Comparison of ENCODE assay signal across 32 cellular contexts in genomic region chr1:92721886-92722285, GRCh38.
"Had no signal": no experiment of that assay in that cellular context is flagged by ENCODE, and none has a peak within 500 bp of the region (broad histone marks: within the 10 kb centered on the region; RNA-seq: fewer than 3 reads in every experiment).

No MANE protein-coding gene starts in this region.

- ATAC-seq: naive thymus-derived CD8-positive, alpha-beta T cell; natural killer cell treated with Interleukin-12 subunit alpha and Interleukin-12 subunit beta and Interleukin-15 and Interleukin-18, amount 100 ng/mL, for 72 hours; psoas muscle; right cardiac atrium; sciatic nerve; stimulated activated memory B cell treated with anti-CD40 and anti-IgM and Interleukin-4, amounts not matched to agents 10 μg/mL and 1 μg/mL and 100 μg/mL, for 72 hours; stimulated activated naive CD8-positive, alpha-beta T cell treated with anti-CD3 and anti-CD28 coated beads, Interleukin-15, amount 100 ng/mL, for 72 hours; stimulated activated naive CD8-positive, alpha-beta T cell treated with anti-CD3 and anti-CD28 coated beads, Interleukin-15, Interleukin-2, amounts not matched to agents 100 U/mL and 50 U/mL, for 24 hours; upper lobe of right lung had no signal

- H3K27ac Mint-ChIP-seq: naive thymus-derived CD8-positive, alpha-beta T cell; natural killer cell treated with Interleukin-12 subunit alpha and Interleukin-12 subunit beta and Interleukin-15 and Interleukin-18, amount 100 ng/mL, for 72 hours; nephron progenitor cell; progenitor cell of endocrine pancreas; stimulated activated memory B cell treated with anti-CD40 and anti-IgM and Interleukin-4, amounts not matched to agents 10 μg/mL and 1 μg/mL and 100 μg/mL, for 72 hours; stimulated activated naive CD8-positive, alpha-beta T cell treated with anti-CD3 and anti-CD28 coated beads, Interleukin-15, amount 100 ng/mL, for 72 hours; type B pancreatic cell had no signal

- H3K27me3 Mint-ChIP-seq: progenitor cell of endocrine pancreas; stimulated activated memory B cell treated with anti-CD40 and anti-IgM and Interleukin-4, amounts not matched to agents 10 μg/mL and 1 μg/mL and 100 μg/mL, for 72 hours; type B pancreatic cell had no signal

- H2AFZ ChIP-seq: parathyroid adenoma had no signal

- H3K4me3 Mint-ChIP-seq: naive thymus-derived CD8-positive, alpha-beta T cell; natural killer cell treated with Interleukin-12 subunit alpha and Interleukin-12 subunit beta and Interleukin-15 and Interleukin-18, amount 100 ng/mL, for 72 hours; nephron progenitor cell; neural crest cell; stimulated activated memory B cell treated with anti-CD40 and anti-IgM and Interleukin-4, amounts not matched to agents 10 μg/mL and 1 μg/mL and 100 μg/mL, for 72 hours; stimulated activated naive CD8-positive, alpha-beta T cell treated with anti-CD3 and anti-CD28 coated beads, Interleukin-15, amount 100 ng/mL, for 72 hours; type B pancreatic cell had no signal

- H3K4me3 ChIP-seq: psoas muscle, skin epidermis, smooth muscle cell, spleen, suprapubic skin, testis, tibial artery, transverse colon, upper lobe of right lung, uterus had no signal

- H3K9me3 ChIP-seq: neutrophil, psoas muscle, suprapubic skin, testis, tibial artery, upper lobe of right lung, uterus had no signal

- H3K36me3 Mint-ChIP-seq: natural killer cell treated with Interleukin-12 subunit alpha and Interleukin-12 subunit beta and Interleukin-15 and Interleukin-18, amount 100 ng/mL, for 72 hours had no signal

- H3K27ac ChIP-seq: neutrophil, parathyroid adenoma, psoas muscle, skin epidermis, spleen, suprapubic skin, testis, tibial artery, transverse colon, upper lobe of right lung, uterus had no signal

- H3K9me3 Mint-ChIP-seq: natural killer cell treated with Interleukin-12 subunit alpha and Interleukin-12 subunit beta and Interleukin-15 and Interleukin-18, amount 100 ng/mL, for 72 hours; type B pancreatic cell had no signal

- H3K4me1 Mint-ChIP-seq: naive thymus-derived CD8-positive, alpha-beta T cell; nephron progenitor cell; neural crest cell; stimulated activated naive CD8-positive, alpha-beta T cell treated with anti-CD3 and anti-CD28 coated beads, Interleukin-15, amount 100 ng/mL, for 72 hours had no signal

- DNase-seq: naive thymus-derived CD8-positive, alpha-beta T cell; nephron progenitor cell; nucleus accumbens; posterior cingulate gyrus; psoas muscle; right cardiac atrium; spleen; stimulated activated CD4-positive, alpha-beta T cell treated with anti-CD3 and anti-CD28 coated beads, Interleukin-12 subunit alpha, Interleukin-12 subunit beta, amount 100 ng/mL, for 4 hours; stimulated activated CD4-positive, alpha-beta T cell treated with anti-CD3 and anti-CD28 coated beads, Interleukin-1b, Interleukin-23, amount 100 ng/mL, for 48 hours; stimulated activated CD4-positive, alpha-beta T cell treated with anti-CD3 and anti-CD28 coated beads, Interleukin-4, amount 100 ng/mL, for 1 hour; stimulated activated CD4-positive, alpha-beta T cell treated with anti-CD3 and anti-CD28 coated beads, Interleukin-4, amount 100 ng/mL, for 4 hours; stimulated activated CD8-positive, alpha-beta memory T cell treated with anti-CD3 and anti-CD28 coated beads, Interleukin-4, amount 100 ng/mL, for 48 hours; stimulated activated naive CD4-positive, alpha-beta T cell; stimulated activated naive CD8-positive, alpha-beta T cell treated with anti-CD3 and anti-CD28 coated beads, Interleukin-15, amount 100 ng/mL, for 72 hours; stimulated activated naive CD8-positive, alpha-beta T cell treated with anti-CD3 and anti-CD28 coated beads, Interleukin-15, Interleukin-2, amounts not matched to agents 100 U/mL and 50 U/mL, for 24 hours; substantia nigra; testis; tibial artery; transverse colon; upper lobe of right lung; uterus had no signal

- H3K27me3 ChIP-seq: neutrophil, spleen, suprapubic skin, testis, tibial artery, transverse colon, upper lobe of right lung, uterus had no signal

- H3K4me1 ChIP-seq: parathyroid adenoma, psoas muscle, spleen, suprapubic skin, testis, tibial artery, transverse colon, upper lobe of right lung, uterus had no signal

- H3K9ac ChIP-seq: parathyroid adenoma had no signal

- H3K36me3 ChIP-seq: neutrophil, suprapubic skin, transverse colon, upper lobe of right lung, uterus had no signal
